In genomic region chr12:132479938-132480619, GRCh38 we compare ENCODE assay signal across 17 cellular contexts. TPM values are rescaled to one million over a fixed set of nuclear protein-coding genes. Genes with fewer than 3 reads are reported as not detected.
DNase-seq lines count a peak whose midpoint lies in the region; ATAC-seq, FAIRE-seq and TF ChIP-seq lines count a peak whose summit lies in the region.
"Had no signal": no experiment of that assay in that cellular context is flagged by ENCODE, and none has a peak within 500 bp of the region (broad histone marks: within the 10 kb centered on the region; RNA-seq: fewer than 3 reads in every experiment).

No MANE protein-coding gene starts in this region.

- H3K9me3 ChIP-seq in heart right ventricle, result no peaks in the 10 kb centered on the region
- no peaks in the 10 kb centered on the region for H3K9me3 ChIP-seq in BLaER1
- H3K9me3 ChIP-seq in K562 (replicated peaks; ENCODE audit: control insufficient read depth, insufficient read depth, low read depth, low read length), result 0 out of 2 replicates have a peak, but pooled peaks cover 2% of the 10 kb centered on the region
- H3K9me3 ChIP-seq in neuronal stem cell (replicated peaks in 1 of 2; ENCODE audit: control insufficient read depth in 2 of 2, insufficient read depth in 1 of 2, low read depth in 1 of 2, low read length in 2 of 2), result peaks cover 9% of the 10 kb centered on the region in 2 donors
- no peaks in the 10 kb centered on the region for H3K9me3 ChIP-seq in gastrocnemius medialis

- 71 to 74% methylated on average over 38 of the region's 38 CpGs for WGBS in heart right ventricle, 2 donors
- WGBS in K562 (ENCODE audit: insufficient coverage, low coverage, missing lambda C conversion rate), result 12% methylated on average over 34 of the region's 38 CpGs
- no CpG with 5 or more reads among the region's 38 CpGs for WGBS in neuronal stem cell (ENCODE audit: extremely low coverage in 2 of 2, insufficient read length in 2 of 2, insufficient replicate concordance in 1 of 2), 2 donors

- H3K27me3 ChIP-seq in heart right ventricle, result peaks cover 0 to 39% (median 14%) of the 10 kb centered on the region in 7 donors
- H3K27me3 ChIP-seq in BLaER1, result no peaks in the 10 kb centered on the region
- peaks cover 53 to 64% of the 10 kb centered on the region in 2 experiments for H3K27me3 ChIP-seq in K562 (ENCODE audit: control insufficient read depth in 2 of 2, insufficient read depth in 2 of 2, low read length in 2 of 2)
- peaks cover 0 to 53% (median 12%) of the 10 kb centered on the region in 3 experiments for H3K27me3 ChIP-seq in neuronal stem cell (ENCODE audit: control insufficient read depth in 3 of 3, insufficient read depth in 3 of 3, low read depth in 1 of 3, low read length in 3 of 3)
- H3K27me3 ChIP-seq in gastrocnemius medialis, result peaks cover 0 to 4% (median 0%) of the 10 kb centered on the region in 3 donors

- no peak overlapping the region for H3K27ac ChIP-seq in heart right ventricle
- H3K27ac ChIP-seq in BLaER1, result peak overlapping the region; percentile 75
- no peak overlapping the region for H3K27ac ChIP-seq in K562 (ENCODE audit: extremely low read depth, low read depth, low read length)
- H3K27ac ChIP-seq in neuronal stem cell (replicated peaks; ENCODE audit: low read length), result no peak overlapping the region
- no peak overlapping the region for H3K27ac ChIP-seq in gastrocnemius medialis
- H3K27ac ChIP-seq: C4-2B had no signal

- H4K20me1 ChIP-seq in BLaER1 (no peaks in the 10 kb centered on the region), K562 (replicated peaks; ENCODE audit: control insufficient read depth, insufficient read depth, low read length) (peaks cover 20% of the 10 kb centered on the region; the same call in 1 of the 2 replicates)

- ATAC-seq in Right ventricle myocardium inferior (no peak), heart right ventricle (no peak), K562 (no peak), gastrocnemius medialis (no peak)

- H3K9me1 ChIP-seq in K562 (ENCODE audit: control insufficient read depth, insufficient read depth, low read length), result no peaks in the 10 kb centered on the region

- TF ChIP-seq EP300 in K562 (IDR thresholded peaks at IDR 0.05; ENCODE audit: low read length), result no peak

- no peak overlapping the region for H2BK12ac ChIP-seq in neuronal stem cell (ENCODE audit: low read length)

- H3K36me3 ChIP-seq in heart right ventricle, result no peaks in the 10 kb centered on the region
- no peaks in the 10 kb centered on the region for H3K36me3 ChIP-seq in BLaER1
- H3K36me3 ChIP-seq in K562 (ENCODE audit: control insufficient read depth, insufficient read depth, low read length), result no peaks in the 10 kb centered on the region
- no peaks in the 10 kb centered on the region for H3K36me3 ChIP-seq in neuronal stem cell (replicated peaks in 1 of 2; ENCODE audit: control insufficient read depth in 2 of 2, insufficient read depth in 2 of 2, low read length in 2 of 2)
- no peaks in the 10 kb centered on the region for H3K36me3 ChIP-seq in gastrocnemius medialis

- peak overlapping the region; percentile 60 for H2AK5ac ChIP-seq in neuronal stem cell (ENCODE audit: low read depth, low read length)

- peak overlapping the region; percentile 46 for H2BK5ac ChIP-seq in neuronal stem cell (ENCODE audit: low read length)

- no peak overlapping the region for H3K4ac ChIP-seq in neuronal stem cell (ENCODE audit: low read length)

- H2AFZ ChIP-seq in K562 (ENCODE audit: low read depth, low read length), result no peak overlapping the region
- no peak overlapping the region for H2AFZ ChIP-seq in neuronal stem cell (ENCODE audit: low read length)

- H3K18ac ChIP-seq in neuronal stem cell (ENCODE audit: low read length), result peak overlapping the region; percentile 4

- no peak overlapping the region for H2BK120ac ChIP-seq in neuronal stem cell (ENCODE audit: low read depth, low read length)

- POLR2A ChIA-PET in K562 (lab: Yijun Ruan, JAX), result interaction anchor here (0.6 kb wide), 1 partner anchor 111 kb away, joined by 4 read pairs; no protein-coding TSS in a partner anchor

- no peaks in the 10 kb centered on the region for H3K79me2 ChIP-seq in K562 (ENCODE audit: control insufficient read depth, insufficient read depth, low read length)

- TF ChIP-seq POLR2A in K562 (conservative IDR thresholded peaks at IDR 0.05), result no peak
- TF ChIP-seq POLR2A in gastrocnemius medialis (IDR thresholded peaks at IDR 0.05), result no peak

- CTCF ChIA-PET in K562 (lab: Yijun Ruan, JAX; ENCODE audit: low intra/inter-chr PET ratio), result no interaction called here

- H3K4me1 ChIP-seq in heart right ventricle (peaks cover 0 to 5% (median 0%) of the 10 kb centered on the region in 9 donors), BLaER1 (peaks cover 98% of the 10 kb centered on the region), K562 (replicated peaks in 1 of 2; ENCODE audit: control insufficient read depth in 2 of 2, insufficient read depth in 2 of 2, low read length in 2 of 2) (peaks cover 0 to 76% of the 10 kb centered on the region in 2 experiments; a peak in 3 of 5 replicates), neuronal stem cell (ENCODE audit: control insufficient read depth in 2 of 2, insufficient read depth in 1 of 2, low read depth in 1 of 2, low read length in 2 of 2) (no peaks in the 10 kb centered on the region), gastrocnemius medialis (no peaks in the 10 kb centered on the region)

- no TSS peak for BruUV-seq in K562 (replicated peaks; lab: Mats Ljungman, UMichigan)

- H3K9ac ChIP-seq in BLaER1 (peak overlapping the region; percentile 13; the same call in 1 of the 2 replicates), K562 (ENCODE audit: insufficient read depth in 1 of 2, low read depth in 2 of 2, low read length in 2 of 2) (0 out of 4 replicates have a peak overlapping the region, but pooled peaks of 1 of the 2 experiments have one; percentile 26), neuronal stem cell (ENCODE audit: low read depth, low read length, poor library complexity) (no peak overlapping the region)

- no peak for FAIRE-seq in K562 (lab: Jason Lieb, UNC)
- FAIRE-seq: D721Med, G401.6, GM12891 had no signal

- H3K79me1 ChIP-seq in neuronal stem cell (ENCODE audit: low read depth, low read length), result peaks cover 2% of the 10 kb centered on the region

- in situ Hi-C loops in K562 (cut with MboI), result no loop called here
- in situ Hi-C loops in gastrocnemius medialis (cut with MboI; ENCODE audit: low sequenced_read_pairs in 4 of 4), result no loop called here

- H4K8ac ChIP-seq in neuronal stem cell (ENCODE audit: low read depth, low read length), result no peak overlapping the region

- TF ChIP-seq RAD21 in K562 (CRISPR knock-in tag; conservative IDR thresholded peaks at IDR 0.05 in 1 of 2, IDR thresholded peaks at IDR 0.05 in 1 of 2), result no peak

- peak overlapping the region; percentile 94 for H3K4me2 ChIP-seq in BLaER1
- H3K4me2 ChIP-seq in K562 (ENCODE audit: insufficient read depth, low read length), result no peak overlapping the region
- H3K4me2 ChIP-seq in neuronal stem cell (ENCODE audit: insufficient read depth, low read length, poor library complexity, severe bottlenecking), result no peak overlapping the region

- DNase-seq in Right ventricle myocardium inferior (ENCODE audit: missing footprints), result peak; percentile 28
- no peak for DNase-seq in heart right ventricle
- no peak for DNase-seq in K562 (ENCODE audit: extremely low read depth in 1 of 4, low spot score in 3 of 4)
- DNase-seq in neuronal stem cell (ENCODE audit: low spot score), result no peak
- no peak for DNase-seq in effector CD8-positive, alpha-beta T cell (lab: John Stamatoyannopoulos, UW)
- DNase-seq in gastrocnemius medialis, result no peak
- DNase-seq: 8988T, DMS153, DMS79 treated with DMSO at 0.1 percent for 48 hours, EL, GOT3, H9 had no signal

- TF ChIP-seq CTCF in heart right ventricle (IDR thresholded peaks at IDR 0.05), result no peak
- TF ChIP-seq CTCF in K562 (IDR thresholded peaks at IDR 0.05 in 2 of 3, conservative IDR thresholded peaks at IDR 0.05 in 1 of 3; ENCODE audit: insufficient read depth in 2 of 3, low read depth in 1 of 3, low read length in 3 of 3), result no peak
- no peak for TF ChIP-seq CTCF in gastrocnemius medialis (IDR thresholded peaks at IDR 0.05 in 4 of 5, conservative IDR thresholded peaks at IDR 0.05 in 1 of 5)

- peak overlapping the region; percentile 1 for H3K23ac ChIP-seq in neuronal stem cell (ENCODE audit: low read depth, low read length, poor library complexity)

- H2BK15ac ChIP-seq in neuronal stem cell (ENCODE audit: low read length), result peak overlapping the region; percentile 2

- no peak overlapping the region for H3K14ac ChIP-seq in neuronal stem cell (ENCODE audit: low read length)

- intact Hi-C loops in Right ventricle myocardium inferior (cut with DNase I), result no loop called here
- intact Hi-C loops in heart right ventricle (cut with DNase I), result loop anchor here in 1 of 10 donors (10.0 kb wide), 1 partner anchor 115 kb away; no protein-coding TSS in a partner anchor
- intact Hi-C loops in K562 (cut with micrococcal nuclease), result loop anchor here (5.0 kb wide), 1 partner anchor 42 kb away; no protein-coding TSS in a partner anchor
- intact Hi-C loops in gastrocnemius medialis (cut with DNase I; ENCODE audit: low total_unique reads), result no loop called here

- no peak overlapping the region for H4K91ac ChIP-seq in neuronal stem cell (ENCODE audit: low read depth, low read length, poor library complexity)

- H3K4me3 ChIP-seq in heart right ventricle (no peak overlapping the region), BLaER1 (peak overlapping the region; percentile 42; the same call in 1 of the 2 replicates), K562 (no peak overlapping the region), neuronal stem cell (ENCODE audit: low read length in 2 of 2) (no peak overlapping the region), gastrocnemius medialis (no peak overlapping the region)

RNA-seq across cellular contexts. Expression of gene FBRSL1, which starts 9.9 kb away (rescaled TPM):
- total RNA-seq in Right ventricle myocardium inferior, result 51.9 TPM
- 10 to 100 TPM; 42.3 to 90.6 (median 48.0) TPM for total RNA-seq in heart right ventricle
- 10 to 100 TPM; 28.1 to 39.9 TPM for polyA plus RNA-seq in heart right ventricle
- total RNA-seq in K562 (2011; cell fraction: chromatin; rRNA removed; ENCODE audit: low replicate concordance), result 25.5 and 41.9 TPM in 2 replicates
- total RNA-seq in K562 (2011; cell fraction: nucleolus; rRNA removed), result 25.0 and 40.7 TPM in 2 replicates
- total RNA-seq in K562 (2011; cell fraction: nucleoplasm; rRNA removed), result 23.3 and 28.3 TPM in 2 replicates
- 21.7 and 24.6 TPM in 2 replicates for total RNA-seq in K562 (2014; rRNA removed)
- total RNA-seq in K562 (2014; rRNA removed; fragmentation: Illumina TruSeq; extraction: Trizol), result 1.1 and 1.3 TPM in 2 replicates
- total RNA-seq in K562 (2015; rRNA removed; fragmentation: Illumina TruSeq; extraction: Trizol), result 7.3 and 12.9 TPM in 2 replicates
- 112 and 129 TPM in 2 replicates for total RNA-seq in K562 (2021)
- 1.9 and 4.3 TPM in 2 replicates for polyA plus RNA-seq in K562 (2011; rRNA removed)
- polyA plus RNA-seq in K562 (2011; cell fraction: cytosol; rRNA removed), result 3.7 and 13.3 TPM in 2 replicates
- 16.7 and 51.7 TPM in 2 replicates for polyA plus RNA-seq in K562 (2011; cell fraction: nucleus; rRNA removed)
- polyA plus RNA-seq in K562 (2012), result 41.9 and 54.8 TPM in 2 replicates
- 29.3 and 35.8 TPM in 2 replicates for polyA plus RNA-seq in K562 (2014; fragmentation: Illumina TruSeq; extraction: Trizol)
- polyA plus RNA-seq in K562 (2014; fragmentation: Nextera tagmentation; extraction: Ambion mirVana), result under 1 TPM; 0.24 to 0.29 TPM
- 27.4 and 32.3 TPM in 2 replicates for polyA plus RNA-seq in K562 (2014; rRNA removed)
- 0.81 and 1.8 TPM in 2 replicates for polyA minus RNA-seq in K562 (2011; rRNA and poly(A)+ RNA removed)
- polyA minus RNA-seq in K562 (2011; cell fraction: cytosol; rRNA and poly(A)+ RNA removed), result 21.0 and 29.9 TPM in 2 replicates
- 9.0 and 9.3 TPM in 2 replicates for polyA minus RNA-seq in K562 (2011; cell fraction: nucleus; rRNA and poly(A)+ RNA removed)
- polyA plus RNA-seq in neuronal stem cell (2013, experiment 1 of 2), result 61.7 TPM
- 70.1 TPM for polyA plus RNA-seq in neuronal stem cell (2013, experiment 2 of 2)
- total RNA-seq in gastrocnemius medialis, result 10 to 100 TPM in 3 of 4 donors, 1 to 10 TPM in 1; 8.4 to 29.4 (median 22.8) TPM
